21 cellular contexts compared by ENCODE assay signal in genomic region chr3:12692444-12692843, GRCh38. TPM values are rescaled to one million over a fixed set of nuclear protein-coding genes. Genes with fewer than 3 reads are reported as not detected.
DNase-seq lines count a peak whose midpoint lies in the region; ATAC-seq, FAIRE-seq and TF ChIP-seq lines count a peak whose summit lies in the region.
"Had no signal": no experiment of that assay in that cellular context is flagged by ENCODE, and none has a peak within 500 bp of the region (broad histone marks: within the 10 kb centered on the region; RNA-seq: fewer than 3 reads in every experiment).

No MANE protein-coding gene starts in this region.

- H3K27me3 Mint-ChIP-seq in GM23338 (ENCODE audit: insufficient read depth, low read depth, poor library complexity), result peaks cover 4% of the 10 kb centered on the region
- H3K27me3 Mint-ChIP-seq: CD4-positive, alpha-beta T cell had no signal

- H4K20me1 ChIP-seq in GM23338 (replicated peaks; ENCODE audit: insufficient read depth) (no peaks in the 10 kb centered on the region), K562 (replicated peaks; ENCODE audit: control insufficient read depth, insufficient read depth, low read length) (no peaks in the 10 kb centered on the region)
- H4K20me1 ChIP-seq: BLaER1 had no signal

- H3K4me2 ChIP-seq in GM23338 (no peak overlapping the region), K562 (ENCODE audit: insufficient read depth, low read length) (no peak overlapping the region)
- H3K4me2 ChIP-seq: BLaER1 had no signal

- H2AFZ ChIP-seq in GM23338 (0 out of 2 replicates have a peak overlapping the region, but pooled peaks have one; percentile 21), K562 (ENCODE audit: low read depth, low read length) (no peak overlapping the region)

- no peaks in the 10 kb centered on the region for H3K9me3 Mint-ChIP-seq in GM23338
- H3K9me3 Mint-ChIP-seq: CD4-positive, alpha-beta T cell; CD8-positive, alpha-beta memory T cell had no signal

- in situ Hi-C loops in K562 (cut with MboI), result no loop called here
- in situ Hi-C loops in gastrocnemius medialis (cut with MboI; ENCODE audit: low sequenced_read_pairs in 4 of 4), result no loop called here

- DNase-seq in right cardiac atrium, result no peak
- DNase-seq in left cardiac atrium, result no peak
- DNase-seq in GM23338 (ENCODE audit: low spot score), result no peak
- no peak for DNase-seq in K562 (ENCODE audit: extremely low read depth in 1 of 4, low spot score in 3 of 4)
- DNase-seq in gastrocnemius medialis, result no peak
- no peak for DNase-seq in HPDE6-E6E7 (ENCODE audit: extremely low spot score)
- DNase-seq: 8988T; CD4-positive, alpha-beta T cell; CD8-positive, alpha-beta memory T cell; DMS 273 treated with DMSO at 0.1 percent for 48 hours; DMS79; EL; GDM1 had no signal

- no peak for TF ChIP-seq CTCF in GM23338 (conservative IDR thresholded peaks at IDR 0.05; ENCODE audit: low read depth in 2 of 2)
- TF ChIP-seq CTCF in K562 (IDR thresholded peaks at IDR 0.05 in 2 of 3, conservative IDR thresholded peaks at IDR 0.05 in 1 of 3; ENCODE audit: insufficient read depth in 2 of 3, low read depth in 1 of 3, low read length in 3 of 3), result no peak
- TF ChIP-seq CTCF in gastrocnemius medialis (IDR thresholded peaks at IDR 0.05 in 4 of 5, conservative IDR thresholded peaks at IDR 0.05 in 1 of 5), result no peak

- H3K36me3 ChIP-seq in GM23338 (ENCODE audit: insufficient read depth) (no peaks in the 10 kb centered on the region), K562 (ENCODE audit: control insufficient read depth, insufficient read depth, low read length) (no peaks in the 10 kb centered on the region), gastrocnemius medialis (no peaks in the 10 kb centered on the region)
- H3K36me3 ChIP-seq: BLaER1, HAP-1 had no signal

- FAIRE-seq in K562 (lab: Jason Lieb, UNC), result no peak
- FAIRE-seq: D721Med, GM12878, GM18507 had no signal

- POLR2A ChIA-PET in K562 (lab: Yijun Ruan, JAX), result no interaction called here

- no peaks in the 10 kb centered on the region for H3K79me2 ChIP-seq in GM23338 (replicated peaks; ENCODE audit: insufficient read depth)
- H3K79me2 ChIP-seq in K562 (ENCODE audit: control insufficient read depth, insufficient read depth, low read length), result no peaks in the 10 kb centered on the region

- BruUV-seq in K562 (replicated peaks; lab: Mats Ljungman, UMichigan), result no TSS peak

- H3K4me3 Mint-ChIP-seq in GM23338, result no peak overlapping the region
- H3K4me3 Mint-ChIP-seq: B cell; CD4-positive, alpha-beta T cell; CD8-positive, alpha-beta memory T cell had no signal

- H3K9me3 ChIP-seq in right cardiac atrium (ENCODE audit: control insufficient read depth, low read length), result no peaks in the 10 kb centered on the region
- H3K9me3 ChIP-seq in K562 (replicated peaks; ENCODE audit: control insufficient read depth, insufficient read depth, low read depth, low read length), result no peaks in the 10 kb centered on the region
- H3K9me3 ChIP-seq in gastrocnemius medialis, result no peaks in the 10 kb centered on the region
- H3K9me3 ChIP-seq: BLaER1, HAP-1 had no signal

- no peaks in the 10 kb centered on the region for H3K9me1 ChIP-seq in K562 (ENCODE audit: control insufficient read depth, insufficient read depth, low read length)

- intact Hi-C loops in right cardiac atrium (cut with DNase I) (no loop called here), left cardiac atrium (cut with DNase I) (no loop called here), K562 (cut with micrococcal nuclease) (no loop called here), gastrocnemius medialis (cut with DNase I; ENCODE audit: low total_unique reads) (no loop called here)

- H3K36me3 Mint-ChIP-seq in GM23338 (ENCODE audit: low read depth), result no peaks in the 10 kb centered on the region
- H3K36me3 Mint-ChIP-seq: CD8-positive, alpha-beta memory T cell had no signal

- no peak for TF ChIP-seq EP300 in K562 (IDR thresholded peaks at IDR 0.05; ENCODE audit: low read length)

- no peaks in the 10 kb centered on the region for H3K9me2 ChIP-seq in GM23338 (ENCODE audit: insufficient read depth)

- H3K27me3 ChIP-seq in right cardiac atrium (ENCODE audit: control insufficient read depth, insufficient read depth), result no peaks in the 10 kb centered on the region
- H3K27me3 ChIP-seq in GM23338 (ENCODE audit: insufficient read depth), result no peaks in the 10 kb centered on the region
- H3K27me3 ChIP-seq in K562 (ENCODE audit: control insufficient read depth in 2 of 2, insufficient read depth in 2 of 2, low read length in 2 of 2), result no peaks in the 10 kb centered on the region
- no peaks in the 10 kb centered on the region for H3K27me3 ChIP-seq in gastrocnemius medialis
- H3K27me3 ChIP-seq: BLaER1 had no signal

- H3K27ac ChIP-seq in right cardiac atrium (ENCODE audit: low read length) (peak overlapping the region; percentile 17), GM23338 (ENCODE audit: low read depth) (no peak overlapping the region), K562 (ENCODE audit: extremely low read depth, low read depth, low read length) (no peak overlapping the region), gastrocnemius medialis (peak overlapping the region; percentile 10 to 93 (median 89))
- H3K27ac ChIP-seq: BLaER1, C4-2B had no signal

- no peak overlapping the region for H3K27ac Mint-ChIP-seq in GM23338
- H3K27ac Mint-ChIP-seq: B cell; CD4-positive, alpha-beta T cell; CD8-positive, alpha-beta memory T cell had no signal

- peaks cover 11% of the 10 kb centered on the region for H3K4me1 Mint-ChIP-seq in GM23338
- H3K4me1 Mint-ChIP-seq: B cell; CD8-positive, alpha-beta memory T cell had no signal

- ATAC-seq in right cardiac atrium (no peak), left cardiac atrium (no peak), GM23338 (no peak), K562 (no peak), gastrocnemius medialis (no peak), GM21360 (IDR thresholded peaks at IDR 0.05; ENCODE audit: unreplicated experiment) (no peak)
- ATAC-seq: GM12878 had no signal

- H3K9ac ChIP-seq in K562 (ENCODE audit: insufficient read depth in 1 of 2, low read depth in 2 of 2, low read length in 2 of 2), result no peak overlapping the region
- H3K9ac ChIP-seq: BLaER1 had no signal

- no peak for TF ChIP-seq RAD21 in K562 (CRISPR knock-in tag; conservative IDR thresholded peaks at IDR 0.05 in 1 of 2, IDR thresholded peaks at IDR 0.05 in 1 of 2)

- TF ChIP-seq POLR2A in K562 (conservative IDR thresholded peaks at IDR 0.05) (no peak), gastrocnemius medialis (IDR thresholded peaks at IDR 0.05) (no peak)

- WGBS in right cardiac atrium, result 94% methylated on average over 8 of the region's 8 CpGs
- WGBS in K562 (ENCODE audit: insufficient coverage, low coverage, missing lambda C conversion rate), result 36% methylated on average over 8 of the region's 8 CpGs

- CTCF ChIA-PET in K562 (lab: Yijun Ruan, JAX; ENCODE audit: low intra/inter-chr PET ratio), result no interaction called here

- H3K4me3 ChIP-seq in right cardiac atrium (ENCODE audit: low read length), result no peak overlapping the region
- no peak overlapping the region for H3K4me3 ChIP-seq in GM23338
- no peak overlapping the region for H3K4me3 ChIP-seq in K562
- no peak overlapping the region for H3K4me3 ChIP-seq in gastrocnemius medialis
- H3K4me3 ChIP-seq: BLaER1, GM12878, HAP-1 had no signal

- no peaks in the 10 kb centered on the region for H3K4me1 ChIP-seq in right cardiac atrium (ENCODE audit: control insufficient read depth, insufficient read depth, low read length)
- no peaks in the 10 kb centered on the region for H3K4me1 ChIP-seq in GM23338 (ENCODE audit: insufficient read depth)
- H3K4me1 ChIP-seq in K562 (replicated peaks in 1 of 2; ENCODE audit: control insufficient read depth in 2 of 2, insufficient read depth in 2 of 2, low read length in 2 of 2), result peaks cover 5 to 7% of the 10 kb centered on the region in 2 experiments; a peak in 3 of 5 replicates
- peaks cover 10 to 16% of the 10 kb centered on the region in 2 donors for H3K4me1 ChIP-seq in gastrocnemius medialis
- H3K4me1 ChIP-seq: BLaER1, HAP-1 had no signal

- H3F3A ChIP-seq in GM23338 (replicated peaks; ENCODE audit: low read depth), result no peaks in the 10 kb centered on the region

TF ChIP-seq in GM23338, 12 proteins besides CTCF, POLR2A, EP300 and RAD21 (continues in another document):
- TF ChIP-seq ZNF331 (CRISPR knock-in tag; IDR thresholded peaks at IDR 0.05; ENCODE audit: low read depth), result no peak

TF ChIP-seq in K562, 482 proteins besides CTCF, POLR2A, EP300 and RAD21 (continues in another document):
- no peak for TF ChIP-seq ZBTB2 (IDR thresholded peaks at IDR 0.05)

RNA-seq across cellular contexts. Expression of gene RAF1, which starts 28.5 kb away (rescaled TPM):
- total RNA-seq in right cardiac atrium, result 100 to 1,000 TPM; 130 to 146 (median 142) TPM
- polyA plus RNA-seq in right cardiac atrium, result 88.0 TPM
- total RNA-seq in left cardiac atrium, result 100 to 1,000 TPM; 109 to 116 TPM
- total RNA-seq in GM23338 (2014; rRNA removed; shearing (Covaris generic)), result 123 and 135 TPM in 2 replicates
- polyA plus RNA-seq in GM23338 (2016; fragmentation: Nextera tagmentation; extraction: Ambion mirVana), result 35.6 and 39.5 TPM in 2 replicates
- total RNA-seq in K562 (2011; cell fraction: chromatin; rRNA removed; ENCODE audit: low replicate concordance), result 242 and 294 TPM in 2 replicates
- 149 and 152 TPM in 2 replicates for total RNA-seq in K562 (2011; cell fraction: nucleolus; rRNA removed)
- 183 and 224 TPM in 2 replicates for total RNA-seq in K562 (2011; cell fraction: nucleoplasm; rRNA removed)
- total RNA-seq in K562 (2014; rRNA removed), result 74.5 and 104 TPM in 2 replicates
- total RNA-seq in K562 (2014; rRNA removed; fragmentation: Illumina TruSeq; extraction: Trizol), result 91.4 and 95.2 TPM in 2 replicates
- total RNA-seq in K562 (2015; rRNA removed; fragmentation: Illumina TruSeq; extraction: Trizol), result 92.6 and 97.5 TPM in 2 replicates
- 78.3 and 83.2 TPM in 2 replicates for total RNA-seq in K562 (2021)
- polyA plus RNA-seq in K562 (2011; rRNA removed), result 155 and 183 TPM in 2 replicates
- polyA plus RNA-seq in K562 (2011; cell fraction: cytosol; rRNA removed), result 124 and 134 TPM in 2 replicates
- polyA plus RNA-seq in K562 (2011; cell fraction: nucleus; rRNA removed), result 176 and 181 TPM in 2 replicates
- 61.9 and 70.8 TPM in 2 replicates for polyA plus RNA-seq in K562 (2012)
- 95.5 and 106 TPM in 2 replicates for polyA plus RNA-seq in K562 (2014; fragmentation: Illumina TruSeq; extraction: Trizol)
- 10 to 100 TPM; 28.0 to 32.3 TPM for polyA plus RNA-seq in K562 (2014; fragmentation: Nextera tagmentation; extraction: Ambion mirVana)
- polyA plus RNA-seq in K562 (2014; rRNA removed), result 85.6 and 96.8 TPM in 2 replicates
- 208 and 239 TPM in 2 replicates for polyA minus RNA-seq in K562 (2011; rRNA and poly(A)+ RNA removed)
- polyA minus RNA-seq in K562 (2011; cell fraction: cytosol; rRNA and poly(A)+ RNA removed), result 66.7 and 92.6 TPM in 2 replicates
- polyA minus RNA-seq in K562 (2011; cell fraction: nucleus; rRNA and poly(A)+ RNA removed), result 109 and 169 TPM in 2 replicates
- 100 to 1,000 TPM; 212 to 346 (median 246) TPM for total RNA-seq in gastrocnemius medialis

Comparison
In these comparisons a context has a peak if more than half of its experiments do, and no peak if none do; other contexts are left out.
1. H3K27ac ChIP-seq: peak in right cardiac atrium (single experiment) and gastrocnemius medialis (4 of 4); none in GM23338 (single experiment) and K562 (single experiment).